12 cellular contexts compared by ENCODE assay signal in genomic region chrX:19866626-19867410, GRCh38. TPM values are rescaled to one million over a fixed set of nuclear protein-coding genes. Genes with fewer than 3 reads are reported as not detected.
DNase-seq lines count a peak whose midpoint lies in the region; ATAC-seq and TF ChIP-seq lines count a peak whose summit lies in the region.
"Had no signal": no experiment of that assay in that cellular context is flagged by ENCODE, and none has a peak within 500 bp of the region (broad histone marks: within the 10 kb centered on the region; RNA-seq: fewer than 3 reads in every experiment).

No MANE protein-coding gene starts in this region.

- H3K4me3 ChIP-seq in CD4-positive, alpha-beta memory T cell (ENCODE audit: low read length in 2 of 2), result no peak overlapping the region
- H3K4me3 ChIP-seq in IMR-90 (ENCODE audit: insufficient read depth, low read depth, low read length), result no peak overlapping the region
- H3K4me3 ChIP-seq in vagina, result no peak overlapping the region
- H3K4me3 ChIP-seq: adrenal gland had no signal

- 0 out of 2 replicates have a peak overlapping the region, but pooled peaks have one; percentile 22 for H2BK120ac ChIP-seq in IMR-90 (ENCODE audit: low read depth, low read length)

- intact Hi-C loops in CD4-positive, alpha-beta memory T cell (cut with micrococcal nuclease), result no loop called here
- intact Hi-C loops in IMR-90 (cut with micrococcal nuclease), result no loop called here
- intact Hi-C loops in vagina (cut with DNase I), result no loop called here

- peak overlapping the region; percentile 34 for H3K4me2 ChIP-seq in IMR-90 (ENCODE audit: low read depth, low read length)

- H2BK5ac ChIP-seq in IMR-90 (ENCODE audit: low read depth, low read length, poor library complexity, severe bottlenecking), result no peak overlapping the region

- H2BK15ac ChIP-seq in IMR-90 (ENCODE audit: low read depth, low read length), result no peak overlapping the region

- CTCF ChIA-PET in CD4-positive, alpha-beta memory T cell (lab: Charles Lee; ENCODE audit: partially characterized antibody), result no interaction called here
- CTCF ChIA-PET in IMR-90 (lab: Yijun Ruan, JAX), result no interaction called here

- H3K9me3 ChIP-seq in CD4-positive, alpha-beta memory T cell (ENCODE audit: control insufficient read depth in 1 of 2, low read length in 2 of 2), result no peaks in the 10 kb centered on the region
- H3K9me3 ChIP-seq in IMR-90 (ENCODE audit: control insufficient read depth, insufficient read depth, low read length), result no peaks in the 10 kb centered on the region
- no peaks in the 10 kb centered on the region for H3K9me3 ChIP-seq in vagina
- H3K9me3 ChIP-seq: adrenal gland had no signal

- H4K5ac ChIP-seq in IMR-90 (ENCODE audit: low read depth, low read length), result peak overlapping the region; percentile 11; the same call in 1 of the 2 replicates

- H2AFZ ChIP-seq in IMR-90 (replicated peaks; ENCODE audit: low read length, poor library complexity), result peak overlapping the region; percentile 39

- no peak overlapping the region for H3K4ac ChIP-seq in IMR-90 (ENCODE audit: low read depth, low read length)

- H3K56ac ChIP-seq in IMR-90 (ENCODE audit: extremely low read depth, insufficient read depth, low read length), result no peak overlapping the region

- no peak for DNase-seq in CD4-positive, alpha-beta memory T cell
- no peak for DNase-seq in IMR-90
- peak; percentile 18 for DNase-seq in UCSD-AML1 (lab: John Stamatoyannopoulos, UW; ENCODE audit: unreplicated experiment)
- DNase-seq in naive B cell, result no peak
- no peak for DNase-seq in NCI-H526 treated with DMSO at 0.1 percent for 48 hours (lab: John Stamatoyannopoulos, UW)
- no peak for DNase-seq in vagina (ENCODE audit: extremely low spot score in 2 of 2)
- DNase-seq: effector CD4-positive, alpha-beta T cell; mammary epithelial cell; NCI-H187 had no signal

- no peak overlapping the region for H3K27ac ChIP-seq in CD4-positive, alpha-beta memory T cell (ENCODE audit: low read depth, low read length)
- H3K27ac ChIP-seq in IMR-90 (ENCODE audit: insufficient read depth, low read length) (peak overlapping the region; percentile 71; the same call in 1 of the 2 replicates), vagina (no peak overlapping the region)

- H4K20me1 ChIP-seq in IMR-90 (ENCODE audit: insufficient read depth, low read length), result no peaks in the 10 kb centered on the region

- no peak for TF ChIP-seq RAD21 in IMR-90 (IDR thresholded peaks at IDR 0.05; ENCODE audit: low read length)

- H3K14ac ChIP-seq in IMR-90 (replicated peaks; ENCODE audit: low read depth, low read length), result no peak overlapping the region

- peaks cover 29 to 67% (median 51%) of the 10 kb centered on the region in 4 donors for H3K4me1 Mint-ChIP-seq in CD4-positive, alpha-beta memory T cell
- H3K4me1 Mint-ChIP-seq in naive B cell, result peaks cover 55 to 95% (median 66%) of the 10 kb centered on the region in 3 donors

- dilution Hi-C loops in IMR-90 (cut with HindIII; ENCODE audit: low sequenced_read_pairs, unreplicated experiment), result no loop called here

- 79% methylated on average over 7 of the region's 14 CpGs; no CpG with 5 or more reads in 1 of the 2 experiments for WGBS in IMR-90 (ENCODE audit: extremely low coverage in 2 of 2, insufficient read length in 1 of 2), 2 experiments

- no peaks in the 10 kb centered on the region for H3K27me3 ChIP-seq in CD4-positive, alpha-beta memory T cell (ENCODE audit: insufficient read depth, low read length)
- H3K27me3 ChIP-seq in IMR-90 (ENCODE audit: control insufficient read depth, insufficient read depth, low read length) (no peaks in the 10 kb centered on the region; the same call in 1 of the 2 replicates), vagina (no peaks in the 10 kb centered on the region)
- H3K27me3 ChIP-seq: adrenal gland had no signal

- no peak overlapping the region for H2AK9ac ChIP-seq in IMR-90 (replicated peaks; ENCODE audit: low read depth, low read length, poor library complexity)

- no peak overlapping the region; the same call in 1 of the 2 replicates for H4K91ac ChIP-seq in IMR-90 (ENCODE audit: insufficient read depth, low read depth, low read length)

- peak; percentile 50; the same call in 1 of the 2 replicates for ATAC-seq in IMR-90 (ENCODE audit: low read depth)
- ATAC-seq in naive B cell (ENCODE audit: low read depth in 2 of 2), result no peak
- ATAC-seq in HG03457 (IDR thresholded peaks at IDR 0.05; ENCODE audit: unreplicated experiment), result no peak
- no peak for ATAC-seq in GM18907 (IDR thresholded peaks at IDR 0.05; ENCODE audit: unreplicated experiment)

- H3K36me3 ChIP-seq in CD4-positive, alpha-beta memory T cell (ENCODE audit: insufficient read depth, low read length), result no peaks in the 10 kb centered on the region
- H3K36me3 ChIP-seq in IMR-90 (ENCODE audit: control insufficient read depth, insufficient read depth, low read length) (no peaks in the 10 kb centered on the region), vagina (no peaks in the 10 kb centered on the region)
- H3K36me3 ChIP-seq: adrenal gland had no signal

- no peaks in the 10 kb centered on the region for H3K36me3 Mint-ChIP-seq in CD4-positive, alpha-beta memory T cell
- H3K36me3 Mint-ChIP-seq in naive B cell, result no peaks in the 10 kb centered on the region

- H3K4me3 Mint-ChIP-seq in CD4-positive, alpha-beta memory T cell, result peak overlapping the region in 2 of 8 donors; percentile 8 to 15
- H3K4me3 Mint-ChIP-seq in naive B cell, result peak overlapping the region; percentile 53 to 92 (median 68)

- H3K27ac Mint-ChIP-seq in CD4-positive, alpha-beta memory T cell, result peak overlapping the region in 4 of 7 donors; percentile 24 to 41 (median 35)
- peak overlapping the region; percentile 54 to 97 (median 76) for H3K27ac Mint-ChIP-seq in naive B cell

- H2AK5ac ChIP-seq in IMR-90 (ENCODE audit: low read depth, low read length), result no peak overlapping the region

- H2BK20ac ChIP-seq in IMR-90 (ENCODE audit: low read depth, low read length), result no peak overlapping the region

- H3K27me3 Mint-ChIP-seq in CD4-positive, alpha-beta memory T cell, result no peaks in the 10 kb centered on the region
- no peaks in the 10 kb centered on the region for H3K27me3 Mint-ChIP-seq in naive B cell

- H3K9ac ChIP-seq in IMR-90 (ENCODE audit: low read depth, low read length), result no peak overlapping the region; the same call in 1 of the 2 replicates

- in situ Hi-C loops in IMR-90 (cut with MboI; ENCODE audit: low sequenced_read_pairs), result no loop called here

- H3K18ac ChIP-seq in IMR-90 (ENCODE audit: low read depth, low read length), result peak overlapping the region; percentile 37

- peak overlapping the region in 1 of 2 experiments; percentile 9; a peak in 1 of 4 replicates for H4K8ac ChIP-seq in IMR-90 (ENCODE audit: low read depth in 2 of 2, low read length in 2 of 2)

- no peak for TF ChIP-seq POLR2A in IMR-90 (IDR thresholded peaks at IDR 0.05; ENCODE audit: low read depth, low read length)
- no peak for TF ChIP-seq POLR2A in vagina (IDR thresholded peaks at IDR 0.05)

- peaks cover 3 to 33% of the 10 kb centered on the region in 2 experiments; a peak in 3 of 4 replicates for H3K79me1 ChIP-seq in IMR-90 (ENCODE audit: low read depth in 1 of 2, low read length in 2 of 2)

- H3K9me3 Mint-ChIP-seq in CD4-positive, alpha-beta memory T cell, result no peaks in the 10 kb centered on the region
- H3K9me3 Mint-ChIP-seq in naive B cell, result peaks cover 0 to 3% (median 0%) of the 10 kb centered on the region in 7 donors

- BruUV-seq in IMR-90 (replicated peaks; lab: Mats Ljungman, UMichigan), result no TSS peak

- H3K9me1 ChIP-seq in IMR-90 (ENCODE audit: insufficient read depth, low read length), result peaks cover 6% of the 10 kb centered on the region; the same call in 1 of the 2 replicates

- POLR2A ChIA-PET in CD4-positive, alpha-beta memory T cell (lab: Charles Lee; ENCODE audit: partially characterized antibody), result interaction anchor here (1.5 kb wide), 1 partner anchor 26 kb away, joined by 3 read pairs; no protein-coding TSS in a partner anchor
- POLR2A ChIA-PET in IMR-90 (lab: Charles Lee; ENCODE audit: unreplicated experiment), result no interaction called here

- H3K4me1 ChIP-seq in CD4-positive, alpha-beta memory T cell (ENCODE audit: insufficient read depth, low read length), result peaks cover 51% of the 10 kb centered on the region
- H3K4me1 ChIP-seq in IMR-90 (ENCODE audit: control insufficient read depth, insufficient read depth, low read length) (peaks cover 13% of the 10 kb centered on the region), vagina (peaks cover 20% of the 10 kb centered on the region)
- H3K4me1 ChIP-seq: adrenal gland had no signal

- no peak overlapping the region for H3K23ac ChIP-seq in IMR-90 (ENCODE audit: low read depth, low read length)

- no peak for TF ChIP-seq CTCF in IMR-90 (conservative IDR thresholded peaks at IDR 0.05; ENCODE audit: low read depth, low read length)
- no peak for TF ChIP-seq CTCF in vagina (IDR thresholded peaks at IDR 0.05)

TF ChIP-seq in IMR-90, 13 proteins besides CTCF, POLR2A, EP300 and RAD21:
- TF ChIP-seq MAFK (IDR thresholded peaks at IDR 0.05; ENCODE audit: low read depth, low read length) (no peak), FOS (IDR thresholded peaks at IDR 0.05; ENCODE audit: low read depth, low read length) (no peak), USF2 (IDR thresholded peaks at IDR 0.05; ENCODE audit: low read depth, low read length) (no peak)

RNA-seq across cellular contexts. Expression of gene SH3KBP1, which starts 20.6 kb away (rescaled TPM):
- total RNA-seq in CD4-positive, alpha-beta memory T cell, result 100 to 1,000 TPM; 121 to 144 TPM
- 100 to 1,000 TPM; 117 to 191 TPM for polyA plus RNA-seq in CD4-positive, alpha-beta memory T cell
- 20.1 and 26.7 TPM in 2 replicates for total RNA-seq in IMR-90 (2012; rRNA removed)
- 22.0 and 24.4 TPM in 2 replicates for polyA plus RNA-seq in IMR-90 (2012; rRNA removed)
- polyA plus RNA-seq in IMR-90 (2012; cell fraction: cytosol; rRNA removed), result 9.5 and 11.8 TPM in 2 replicates
- 6.1 and 10.4 TPM in 2 replicates for polyA plus RNA-seq in IMR-90 (2012; cell fraction: nucleus; rRNA removed; ENCODE audit: low replicate concordance)
- 10 to 100 TPM; 18.1 to 60.4 (median 48.1) TPM for polyA plus RNA-seq in naive B cell (ENCODE audit: low read depth in 6 of 6)
- total RNA-seq in vagina, result 16.9 TPM
